In the genomic region with DNA sequence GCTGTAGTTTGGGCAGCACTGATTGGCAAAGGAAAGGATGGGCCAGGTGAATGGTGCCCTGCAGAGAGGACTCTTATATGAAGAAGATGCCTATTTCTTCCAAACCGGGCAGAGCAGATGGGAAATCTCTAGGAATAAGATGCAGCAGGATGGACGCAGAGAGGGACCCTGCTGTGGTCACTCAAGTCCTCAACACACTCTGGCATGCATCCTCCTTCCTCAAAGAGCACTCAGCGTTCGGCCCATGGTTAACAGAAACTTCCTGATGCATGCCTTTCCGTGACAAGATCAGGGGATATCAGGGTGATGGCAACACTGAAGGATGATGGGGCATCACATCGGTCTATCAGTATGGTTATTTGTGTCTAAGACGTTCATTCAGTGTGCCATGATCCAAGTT, we compare ENCODE assay signal across 18 cellular contexts.
DNase-seq lines count a peak whose midpoint lies in the region; ATAC-seq and TF ChIP-seq lines count a peak whose summit lies in the region.
"Had no signal": no experiment of that assay in that cellular context is flagged by ENCODE, and none has a peak within 500 bp of the region (broad histone marks: within the 10 kb centered on the region; RNA-seq: fewer than 3 reads in every experiment).

No MANE protein-coding gene starts in this region.

- H3K9ac ChIP-seq in endodermal cell (ENCODE audit: extremely low read depth, low read length, poor library complexity, severe bottlenecking) = no peak overlapping the region

- WGBS in endodermal cell (ENCODE audit: insufficient coverage in 1 of 2, insufficient read length in 1 of 2), 2 experiments = 86 to 98% methylated on average over 7 of the region's 7 CpGs

- H3K36me3 ChIP-seq in endodermal cell (ENCODE audit: control insufficient read depth, insufficient read depth, low read length) (no peaks in the 10 kb centered on the region), thoracic aorta (no peaks in the 10 kb centered on the region)
- no peaks in the 10 kb centered on the region for H3K36me3 ChIP-seq in effector memory CD4-positive, alpha-beta T cell (ENCODE audit: control insufficient read depth, insufficient read depth, low read length)

- H3K4me1 Mint-ChIP-seq in endodermal cell (no peaks in the 10 kb centered on the region), neural crest cell (peaks cover 16% of the 10 kb centered on the region)
- H3K4me1 Mint-ChIP-seq: CD4-positive, alpha-beta memory T cell had no signal

- no peak overlapping the region for H3K4me3 ChIP-seq in endodermal cell (ENCODE audit: low read length)
- no peak overlapping the region for H3K4me3 ChIP-seq in thoracic aorta
- H3K4me3 ChIP-seq in effector memory CD4-positive, alpha-beta T cell (ENCODE audit: insufficient read depth, low read depth, low read length, poor library complexity, severe bottlenecking) = no peak overlapping the region

- ATAC-seq in thoracic aorta (ENCODE audit: insufficient number of reproducible peaks, low FRiP score, low read depth) (no peak), GM19035 (IDR thresholded peaks at IDR 0.05; ENCODE audit: unreplicated experiment) (no peak)
- no peak for ATAC-seq in stimulated activated naive CD8-positive, alpha-beta T cell treated with anti-CD3 and anti-CD28 coated beads, Interleukin-15, Interleukin-2, amounts not matched to agents 100 U/mL and 50 U/mL, for 24 hours

- H3K4me3 Mint-ChIP-seq in endodermal cell (no peak overlapping the region), neural crest cell (no peak overlapping the region)
- H3K4me3 Mint-ChIP-seq: CD4-positive, alpha-beta memory T cell had no signal

- H3K27me3 Mint-ChIP-seq in endodermal cell (ENCODE audit: insufficient read depth) (no peaks in the 10 kb centered on the region), neural crest cell (ENCODE audit: low read depth) (peaks cover 8% of the 10 kb centered on the region)

- H3K27ac Mint-ChIP-seq in endodermal cell = no peak overlapping the region
- H3K27ac Mint-ChIP-seq in neural crest cell (ENCODE audit: unreplicated experiment) = peak overlapping the region; percentile 85

- TF ChIP-seq CTCF in endodermal cell (conservative IDR thresholded peaks at IDR 0.05) = no peak
- no peak for TF ChIP-seq CTCF in neural crest cell (conservative IDR thresholded peaks at IDR 0.05)
- no peak for TF ChIP-seq CTCF in thoracic aorta (IDR thresholded peaks at IDR 0.05)

- H3K9me3 ChIP-seq in endodermal cell (ENCODE audit: control insufficient read depth, low read length) (no peaks in the 10 kb centered on the region), thoracic aorta (no peaks in the 10 kb centered on the region)
- H3K9me3 ChIP-seq in effector memory CD4-positive, alpha-beta T cell (ENCODE audit: control insufficient read depth, low read length) = no peaks in the 10 kb centered on the region

- H3K9me3 Mint-ChIP-seq in endodermal cell (no peaks in the 10 kb centered on the region), neural crest cell (no peaks in the 10 kb centered on the region)
- H3K9me3 Mint-ChIP-seq: CD4-positive, alpha-beta memory T cell had no signal

- H3K27ac ChIP-seq in endodermal cell (ENCODE audit: low read depth, low read length) (no peak overlapping the region), thoracic aorta (peak overlapping the region; percentile 5 to 22)
- no peak overlapping the region for H3K27ac ChIP-seq in effector memory CD4-positive, alpha-beta T cell (ENCODE audit: insufficient read depth, low read length, poor library complexity, severe bottlenecking)

- DNase-seq in cerebellar cortex (ENCODE audit: low spot score) = peak; percentile 1
- DNase-seq in endodermal cell = peak; percentile 18
- DNase-seq in neural crest cell (ENCODE audit: low read depth, low spot score) = no peak
- DNase-seq in thoracic aorta (ENCODE audit: low spot score) = no peak
- no peak for DNase-seq in HUDEP-2 (lab: John Stamatoyannopoulos, UW; ENCODE audit: unreplicated experiment in 76 of 76)
- DNase-seq in stimulated activated naive CD8-positive, alpha-beta T cell treated with anti-CD3 and anti-CD28 coated beads, Interleukin-15, Interleukin-2, amounts not matched to agents 100 U/mL and 50 U/mL, for 24 hours = no peak
- DNase-seq in effector memory CD4-positive, alpha-beta T cell = no peak
- DNase-seq: C1 segment of cervical spinal cord; Calu3; CD4-positive, alpha-beta memory T cell; COR-L47; DMS53; DMS79 treated with DMSO at 0.1 percent for 48 hours; GF-D8; GOT3; H7; HCEC 1CT had no signal

- H3K4me1 ChIP-seq in endodermal cell (ENCODE audit: control insufficient read depth, insufficient read depth, low read length) = no peaks in the 10 kb centered on the region
- H3K4me1 ChIP-seq in thoracic aorta (ENCODE audit: control insufficient read depth in 1 of 2, low read depth in 2 of 2) = peaks cover 12 to 70% of the 10 kb centered on the region in 2 donors
- H3K4me1 ChIP-seq in effector memory CD4-positive, alpha-beta T cell (ENCODE audit: control insufficient read depth, insufficient read depth, low read length, poor library complexity, severe bottlenecking) = no peaks in the 10 kb centered on the region

- H3K36me3 Mint-ChIP-seq in endodermal cell (ENCODE audit: low read depth) = no peaks in the 10 kb centered on the region
- no peaks in the 10 kb centered on the region for H3K36me3 Mint-ChIP-seq in neural crest cell (ENCODE audit: low read depth)
- H3K36me3 Mint-ChIP-seq: CD4-positive, alpha-beta memory T cell had no signal

- H3K27me3 ChIP-seq in endodermal cell (ENCODE audit: control insufficient read depth, insufficient read depth, low read length, poor library complexity, severe bottlenecking) = no peaks in the 10 kb centered on the region
- H3K27me3 ChIP-seq in thoracic aorta (replicated peaks; ENCODE audit: insufficient read depth) = no peaks in the 10 kb centered on the region
- no peaks in the 10 kb centered on the region for H3K27me3 ChIP-seq in effector memory CD4-positive, alpha-beta T cell (replicated peaks; ENCODE audit: control insufficient read depth, insufficient read depth, low read length, poor library complexity, severe bottlenecking)

Comparison
In these comparisons a context has a peak if more than half of its experiments do, and no peak if none do; other contexts are left out.
1. DNase-seq: peak in cerebellar cortex (single experiment) and endodermal cell (single experiment); none in neural crest cell (single experiment), thoracic aorta (single experiment), HUDEP-2 (0 of 76), stimulated activated naive CD8-positive, alpha-beta T cell treated with anti-CD3 and anti-CD28 coated beads, Interleukin-15, Interleukin-2, amounts not matched to agents 100 U/mL and 50 U/mL, for 24 hours (single experiment) and effector memory CD4-positive, alpha-beta T cell (0 of 3).
2. H3K27ac ChIP-seq: peak in thoracic aorta (2 of 2); none in endodermal cell (single experiment) and effector memory CD4-positive, alpha-beta T cell (single experiment).